ENCODE assay signal across 10 cellular contexts in the genomic region with DNA sequence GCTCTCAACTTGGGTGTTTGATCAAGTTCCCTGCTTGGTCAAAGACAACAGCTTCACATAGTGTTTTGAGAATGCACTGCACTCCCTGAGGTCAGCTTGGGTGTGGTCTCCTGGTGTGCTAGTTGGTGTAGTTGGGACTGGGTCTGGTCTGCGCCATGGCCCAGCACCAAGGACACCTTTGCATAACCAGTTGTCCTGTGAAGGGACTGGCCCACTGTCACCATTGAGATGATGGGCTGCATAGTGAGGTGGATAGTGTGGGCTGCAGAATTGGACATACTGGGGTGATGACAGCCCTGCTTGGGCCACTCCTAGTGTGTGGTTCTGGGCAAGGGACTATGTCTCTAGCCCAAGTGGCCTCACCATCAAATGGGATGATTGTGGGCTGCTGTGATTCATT.
DNase-seq lines count a peak whose midpoint lies in the region; ATAC-seq lines count a peak whose summit lies in the region.
"Had no signal": no experiment of that assay in that cellular context is flagged by ENCODE, and none has a peak within 500 bp of the region (broad histone marks: within the 10 kb centered on the region; RNA-seq: fewer than 3 reads in every experiment).

No MANE protein-coding gene starts in this region.

- H3K27ac Mint-ChIP-seq in activated naive CD8-positive, alpha-beta T cell treated with anti-CD3 and anti-CD28 coated beads, Interleukin-2, amount 50 U/mL, for 24 hours, result peak overlapping the region; percentile 59
- H3K27ac Mint-ChIP-seq in stimulated activated effector memory CD8-positive, alpha-beta T cell treated with anti-CD3 and anti-CD28 coated beads, Interleukin-12 subunit alpha, Interleukin-12 subunit beta, amount 100 ng/mL, for 72 hours, result no peak overlapping the region

- H3K27me3 Mint-ChIP-seq in activated naive CD8-positive, alpha-beta T cell treated with anti-CD3 and anti-CD28 coated beads, Interleukin-2, amount 50 U/mL, for 24 hours, result no peaks in the 10 kb centered on the region

- H3K36me3 Mint-ChIP-seq in activated naive CD8-positive, alpha-beta T cell treated with anti-CD3 and anti-CD28 coated beads, Interleukin-2, amount 50 U/mL, for 24 hours (ENCODE audit: low read depth), result peaks cover 41% of the 10 kb centered on the region
- peaks cover 52% of the 10 kb centered on the region for H3K36me3 Mint-ChIP-seq in stimulated activated effector memory CD8-positive, alpha-beta T cell treated with anti-CD3 and anti-CD28 coated beads, Interleukin-12 subunit alpha, Interleukin-12 subunit beta, amount 100 ng/mL, for 72 hours

- peak; percentile 15 to 42 for ATAC-seq in activated CD4-positive, CD25-positive, alpha-beta regulatory T cell treated with anti-CD3 and anti-CD28 coated beads, Interleukin-2, amount 50 U/mL, for 24 hours
- ATAC-seq in activated naive CD8-positive, alpha-beta T cell treated with anti-CD3 and anti-CD28 coated beads, Interleukin-2, amount 50 U/mL, for 24 hours, result peak; percentile 25
- peak; percentile 12 for ATAC-seq in stimulated activated effector memory CD8-positive, alpha-beta T cell treated with anti-CD3 and anti-CD28 coated beads, Interleukin-12 subunit alpha, Interleukin-12 subunit beta, amount 100 ng/mL, for 72 hours

- H3K4me3 Mint-ChIP-seq in activated naive CD8-positive, alpha-beta T cell treated with anti-CD3 and anti-CD28 coated beads, Interleukin-2, amount 50 U/mL, for 24 hours, result no peak overlapping the region
- no peak overlapping the region for H3K4me3 Mint-ChIP-seq in stimulated activated effector memory CD8-positive, alpha-beta T cell treated with anti-CD3 and anti-CD28 coated beads, Interleukin-12 subunit alpha, Interleukin-12 subunit beta, amount 100 ng/mL, for 72 hours

- DNase-seq in activated CD4-positive, CD25-positive, alpha-beta regulatory T cell treated with anti-CD3 and anti-CD28 coated beads, Interleukin-2, amount 50 U/mL, for 72 hours, result no peak
- DNase-seq in NAMALWA (ENCODE audit: low spot score), result peak; percentile 50
- DNase-seq in activated naive CD8-positive, alpha-beta T cell treated with anti-CD3 and anti-CD28 coated beads, Interleukin-2, amount 50 U/mL, for 24 hours, result no peak
- no peak for DNase-seq in stimulated activated effector memory CD8-positive, alpha-beta T cell treated with anti-CD3 and anti-CD28 coated beads, Interleukin-12 subunit alpha, Interleukin-12 subunit beta, amount 100 ng/mL, for 72 hours (ENCODE audit: low spot score in 2 of 2)
- no peak for DNase-seq in NCI-H1048 (lab: John Stamatoyannopoulos, UW)
- no peak for DNase-seq in NCI-H1105 treated with DMSO at 0.1 percent for 48 hours (lab: John Stamatoyannopoulos, UW)
- DNase-seq in GOT3 (lab: John Stamatoyannopoulos, UW), result no peak
- DNase-seq: aorta, nucleus accumbens had no signal

- H3K9me3 Mint-ChIP-seq in activated naive CD8-positive, alpha-beta T cell treated with anti-CD3 and anti-CD28 coated beads, Interleukin-2, amount 50 U/mL, for 24 hours, result no peaks in the 10 kb centered on the region
- no peaks in the 10 kb centered on the region for H3K9me3 Mint-ChIP-seq in stimulated activated effector memory CD8-positive, alpha-beta T cell treated with anti-CD3 and anti-CD28 coated beads, Interleukin-12 subunit alpha, Interleukin-12 subunit beta, amount 100 ng/mL, for 72 hours

- H3K4me1 Mint-ChIP-seq in activated naive CD8-positive, alpha-beta T cell treated with anti-CD3 and anti-CD28 coated beads, Interleukin-2, amount 50 U/mL, for 24 hours, result peaks cover 20% of the 10 kb centered on the region
- peaks cover 28% of the 10 kb centered on the region for H3K4me1 Mint-ChIP-seq in stimulated activated effector memory CD8-positive, alpha-beta T cell treated with anti-CD3 and anti-CD28 coated beads, Interleukin-12 subunit alpha, Interleukin-12 subunit beta, amount 100 ng/mL, for 72 hours
